ENCODE assay signal across 8 cellular contexts in genomic region chr9:92133949-92134604, GRCh38. TPM values are rescaled to one million over a fixed set of nuclear protein-coding genes. Genes with fewer than 3 reads are reported as not detected.
A peak's percentile ranks its signal among the peaks of the same experiment; 100 is the strongest.
DNase-seq lines count a peak whose midpoint lies in the region; ATAC-seq, FAIRE-seq and TF ChIP-seq lines count a peak whose summit lies in the region.

No MANE protein-coding gene starts in this region.

- no peak for DNase-seq in BJ (ENCODE audit: low read depth)
- DNase-seq in RCC 7860 (ENCODE audit: low spot score), result peak; percentile 80
- DNase-seq in activated T-cell treated with anti-CD3 and anti-CD28 coated beads, Interleukin-2, amount 50 U/mL, for 1 hour, result peak; percentile 78
- DNase-seq in fibroblast of lung (ENCODE audit: low read depth in 2 of 2), result peak; percentile 70 to 72
- DNase-seq in natural killer cell treated with Interleukin-12 subunit alpha and Interleukin-12 subunit beta and Interleukin-15 and Interleukin-18, amount 100 ng/mL, for 72 hours (ENCODE audit: low spot score), result peak; percentile 83
- DNase-seq in stimulated activated naive CD4-positive, alpha-beta T cell treated with Interleukin-2 at 50 U/mL for 16 hours (lab: John Stamatoyannopoulos, UW), result peak; percentile 72

- H3K27me3 ChIP-seq in BJ (ENCODE audit: control insufficient read depth, insufficient read depth, low read length) (no peaks in the 10 kb centered on the region), fibroblast of lung (ENCODE audit: control insufficient read depth, insufficient read depth, low read length) (no peaks in the 10 kb centered on the region)

- peaks cover 19 to 23% of the 10 kb centered on the region in 2 donors for H3K27me3 Mint-ChIP-seq in natural killer cell treated with Interleukin-12 subunit alpha and Interleukin-12 subunit beta and Interleukin-15 and Interleukin-18, amount 100 ng/mL, for 72 hours

- no peak overlapping the region for H3K9ac ChIP-seq in fibroblast of lung (ENCODE audit: insufficient read depth, low read length)

- H3K9me3 ChIP-seq in fibroblast of lung (ENCODE audit: control insufficient read depth, insufficient read depth, low read depth, low read length), result no peaks in the 10 kb centered on the region

- H3K4me1 Mint-ChIP-seq in natural killer cell treated with Interleukin-12 subunit alpha and Interleukin-12 subunit beta and Interleukin-15 and Interleukin-18, amount 100 ng/mL, for 72 hours (ENCODE audit: low read depth in 2 of 2), result peaks cover 12 to 20% of the 10 kb centered on the region in 2 donors

- no peaks in the 10 kb centered on the region for H4K20me1 ChIP-seq in fibroblast of lung (ENCODE audit: control insufficient read depth, extremely low read depth, insufficient read depth, low read length)

- H3K9me3 Mint-ChIP-seq in natural killer cell treated with Interleukin-12 subunit alpha and Interleukin-12 subunit beta and Interleukin-15 and Interleukin-18, amount 100 ng/mL, for 72 hours, result no peaks in the 10 kb centered on the region

- H3K79me2 ChIP-seq in fibroblast of lung (ENCODE audit: control insufficient read depth, insufficient read depth, low read length), result no peaks in the 10 kb centered on the region

- TF ChIP-seq EP300 in Ishikawa (IDR thresholded peaks at IDR 0.05; ENCODE audit: borderline replicate concordance), result no peak

- H2AFZ ChIP-seq in fibroblast of lung (ENCODE audit: low read length), result peak overlapping the region; percentile 76

- H3K27ac Mint-ChIP-seq in natural killer cell treated with Interleukin-12 subunit alpha and Interleukin-12 subunit beta and Interleukin-15 and Interleukin-18, amount 100 ng/mL, for 72 hours, result peak overlapping the region in 1 of 2 donors; percentile 15

- TF ChIP-seq RAD21 in Ishikawa (IDR thresholded peaks at IDR 0.05; ENCODE audit: low read depth), result peak; percentile 89

- H3K36me3 ChIP-seq in BJ (ENCODE audit: control insufficient read depth, insufficient read depth, low read length), result no peaks in the 10 kb centered on the region
- H3K36me3 ChIP-seq in fibroblast of lung (ENCODE audit: control insufficient read depth, insufficient read depth, low read length), result no peaks in the 10 kb centered on the region

- H3K36me3 Mint-ChIP-seq in natural killer cell treated with Interleukin-12 subunit alpha and Interleukin-12 subunit beta and Interleukin-15 and Interleukin-18, amount 100 ng/mL, for 72 hours, result peaks cover 10% of the 10 kb centered on the region

- peak overlapping the region; percentile 68 for H3K4me2 ChIP-seq in fibroblast of lung (ENCODE audit: extremely low read depth, insufficient read depth, low read length)

- TF ChIP-seq CTCF in BJ (IDR thresholded peaks at IDR 0.05; ENCODE audit: insufficient read depth, low read depth, low read length), result peak; percentile 95
- peak; percentile 92 to 96 for TF ChIP-seq CTCF in fibroblast of lung (conservative IDR thresholded peaks at IDR 0.05 in 1 of 2, IDR thresholded peaks at IDR 0.05 in 1 of 2; ENCODE audit: low read depth in 1 of 2, low read length in 2 of 2)

- POLR2A ChIA-PET in BJ (lab: Charles Lee), result no interaction called here

- ATAC-seq in GM19452 (IDR thresholded peaks at IDR 0.05; ENCODE audit: unreplicated experiment), result peak; percentile 77
- ATAC-seq in natural killer cell treated with Interleukin-12 subunit alpha and Interleukin-12 subunit beta and Interleukin-15 and Interleukin-18, amount 100 ng/mL, for 72 hours, result peak; percentile 85

- peaks cover 7% of the 10 kb centered on the region for H3K4me1 ChIP-seq in fibroblast of lung (ENCODE audit: control insufficient read depth, extremely low read depth, insufficient read depth, low read length)

- H3K27ac ChIP-seq in fibroblast of lung (ENCODE audit: insufficient read depth, low read length), result peak overlapping the region; percentile 61

- no peak overlapping the region for H3K4me3 ChIP-seq in BJ (ENCODE audit: low read depth, low read length)
- H3K4me3 ChIP-seq in fibroblast of lung (replicated peaks in 1 of 4; ENCODE audit: control extremely low read depth in 1 of 4, insufficient read depth in 1 of 4, low read depth in 3 of 4, low read length in 4 of 4), result peak overlapping the region in 2 of 4 experiments; percentile 9 to 39

- CTCF ChIA-PET in BJ (lab: Yijun Ruan, JAX), result interaction anchor here (0.6 to 11.3 kb wide), 12 partner anchors 9 to 192 kb away, joined by 3 to 375 read pairs (median 4); partner anchors contain the start of genes CENPP and NOL8

- peak overlapping the region; percentile 38 for H3K4me3 Mint-ChIP-seq in natural killer cell treated with Interleukin-12 subunit alpha and Interleukin-12 subunit beta and Interleukin-15 and Interleukin-18, amount 100 ng/mL, for 72 hours

- peak; percentile 36 for FAIRE-seq in RCC 7860 (lab: Jason Lieb, UNC)

TF ChIP-seq in Ishikawa, 13 proteins besides CTCF, POLR2A, EP300 and RAD21:
- TF ChIP-seq FOXM1 (IDR thresholded peaks at IDR 0.05; ENCODE audit: borderline replicate concordance, low read depth), result no peak
- TF ChIP-seq TCF12 (IDR thresholded peaks at IDR 0.05; ENCODE audit: low read depth), result 0 out of 2 replicates have a peak, but pooled peaks have one; percentile 27
- TF ChIP-seq ZBTB7A (IDR thresholded peaks at IDR 0.05; ENCODE audit: low read depth), result peak; percentile 77; the same call in 1 of the 2 replicates
- peak; percentile 85 for TF ChIP-seq NFIC (IDR thresholded peaks at IDR 0.05)
- TF ChIP-seq REST (IDR thresholded peaks at IDR 0.05; ENCODE audit: low read depth), result no peak

RNA-seq across cellular contexts. Expression of gene SPTLC1, which starts 18.9 kb away (rescaled TPM):
- polyA plus RNA-seq in BJ (2011; rRNA removed) (102 and 120 TPM in 2 replicates), fibroblast of lung (86.2 and 97.8 TPM in 2 replicates)
- 40.0 and 59.7 TPM in 2 replicates for polyA minus RNA-seq in BJ (2011; rRNA and poly(A)+ RNA removed)
- total RNA-seq in fibroblast of lung, result 122 and 138 TPM in 2 replicates
- polyA plus RNA-seq in fibroblast of lung (2012), result 53.2 and 57.1 TPM in 2 replicates
- 33.6 and 39.7 TPM in 2 replicates for polyA minus RNA-seq in fibroblast of lung (ENCODE audit: low replicate concordance)
- total RNA-seq in natural killer cell treated with Interleukin-12 subunit alpha and Interleukin-12 subunit beta and Interleukin-15 and Interleukin-18, amount 100 ng/mL, for 72 hours, result 10 to 100 TPM; 67.7 to 69.1 TPM
